ENCODE assay signal across 37 cellular contexts in genomic region chr2:215479121-215479520, GRCh38. TPM values are rescaled to one million over a fixed set of nuclear protein-coding genes. Genes with fewer than 3 reads are reported as not detected.
"Had no signal": no experiment of that assay in that cellular context is flagged by ENCODE, and none has a peak within 500 bp of the region (broad histone marks: within the 10 kb centered on the region; RNA-seq: fewer than 3 reads in every experiment).

No MANE protein-coding gene starts in this region.

- H3K27ac ChIP-seq: adrenal gland, gastrocnemius medialis, heart right ventricle, hepatocyte, WERI-Rb-1 had no signal

- DNase-seq: activated B cell treated with CpG ODN at 0.5 μM for 24 hours; activated CD4-positive, alpha-beta T cell treated with anti-CD3 and anti-CD28 coated beads for 48 hours; activated CD4-positive, alpha-beta T cell treated with anti-CD3 and anti-CD28 coated beads, Interleukin-2, amount 50 U/mL, for 1 hour; activated CD4-positive, alpha-beta T cell treated with anti-CD3 and anti-CD28 coated beads, Interleukin-2, amount 50 U/mL, for 48 hours; activated CD8-positive, alpha-beta memory T cell treated with anti-CD3 and anti-CD28 coated beads for 24 hours; activated CD8-positive, alpha-beta T cell treated with anti-CD3 and anti-CD28 coated beads for 36 hours; activated effector memory CD4-positive, alpha-beta T cell treated with Interleukin-2 at 50 U/mL for 16 hours; activated gamma-delta T cell treated with Interleukin-2 at 50 U/mL for 16 hours; activated naive CD4-positive, alpha-beta T cell treated with Interleukin-2 at 50 U/mL for 16 hours; activated naive CD8-positive, alpha-beta T cell treated with anti-CD3 and anti-CD28 coated beads for 36 hours; activated naive CD8-positive, alpha-beta T cell treated with anti-CD3 and anti-CD28 coated beads, Interleukin-2, amount 50 U/mL, for 24 hours; activated T-cell treated with anti-CD3 and anti-CD28 coated beads, Interleukin-2, amount 50 U/mL, for 4 hours; adrenal gland; amygdala; aorta; caudate nucleus; cortex of kidney; effector CD4-positive, alpha-beta T cell; effector memory CD8-positive, alpha-beta T cell; foreskin fibroblast; gastrocnemius medialis; glutamatergic neuron; heart right ventricle; T-helper 1 cell; T-helper 17 cell; T1000; WERI-Rb-1 had no signal

- H2AFZ ChIP-seq: hepatocyte had no signal

- H3K9me3 ChIP-seq: adrenal gland, gastrocnemius medialis, heart right ventricle had no signal

- H3K79me2 ChIP-seq: hepatocyte had no signal

- H3K27me3 Mint-ChIP-seq: brain had no signal

- H3K36me3 Mint-ChIP-seq: activated naive CD4-positive, alpha-beta T cell treated with anti-CD3 and anti-CD28 coated beads, Interleukin-2, amount 50 U/mL, for 24 hours; activated naive CD8-positive, alpha-beta T cell treated with anti-CD3 and anti-CD28 coated beads for 36 hours; brain had no signal

- H3K27me3 ChIP-seq: adrenal gland, gastrocnemius medialis, heart right ventricle, hepatocyte had no signal

- H3K4me2 ChIP-seq: hepatocyte had no signal

- FAIRE-seq: colon, endometrium, endothelial cell of umbilical vein had no signal

- H3K4me1 Mint-ChIP-seq: activated B cell treated with CpG ODN at 0.5 μM for 24 hours; activated naive CD4-positive, alpha-beta T cell treated with anti-CD3 and anti-CD28 coated beads, Interleukin-2, amount 50 U/mL, for 24 hours; activated naive CD8-positive, alpha-beta T cell treated with anti-CD3 and anti-CD28 coated beads for 36 hours; activated naive CD8-positive, alpha-beta T cell treated with anti-CD3 and anti-CD28 coated beads, Interleukin-2, amount 50 U/mL, for 24 hours; activated T-helper 17 cell treated with anti-CD3 and anti-CD28 coated beads, Interleukin-2, amount 50 U/mL, for 72 hours; T-helper 17 cell had no signal

- H3K36me3 ChIP-seq: adrenal gland, gastrocnemius medialis, heart right ventricle, WERI-Rb-1 had no signal

- H3K9me3 Mint-ChIP-seq: activated B cell treated with CpG ODN at 0.5 μM for 24 hours; activated CD8-positive, alpha-beta T cell treated with anti-CD3 and anti-CD28 coated beads for 36 hours; activated naive CD4-positive, alpha-beta T cell treated with anti-CD3 and anti-CD28 coated beads, Interleukin-2, amount 50 U/mL, for 24 hours; activated naive CD8-positive, alpha-beta T cell treated with anti-CD3 and anti-CD28 coated beads for 36 hours; activated naive CD8-positive, alpha-beta T cell treated with anti-CD3 and anti-CD28 coated beads, Interleukin-2, amount 50 U/mL, for 24 hours; activated T-cell treated with anti-CD3 and anti-CD28 coated beads, Interleukin-2, amount 50 U/mL, for 4 hours; activated T-helper 17 cell treated with anti-CD3 and anti-CD28 coated beads, Interleukin-2, amount 50 U/mL, for 72 hours; brain; effector memory CD8-positive, alpha-beta T cell; T-helper 2 cell treated with Interferon-gamma antibody and Interleukin-4, amounts not matched to agents 5 μg/mL and 100 μg/mL, for 36 hours had no signal

- H3K4me3 ChIP-seq: adrenal gland, gastrocnemius medialis, heart right ventricle, hepatocyte had no signal

- H3K4me3 Mint-ChIP-seq: activated B cell treated with CpG ODN at 0.5 μM for 24 hours; activated CD8-positive, alpha-beta T cell treated with anti-CD3 and anti-CD28 coated beads for 36 hours; activated naive CD4-positive, alpha-beta T cell treated with anti-CD3 and anti-CD28 coated beads, Interleukin-2, amount 50 U/mL, for 24 hours; activated naive CD8-positive, alpha-beta T cell treated with anti-CD3 and anti-CD28 coated beads for 36 hours; activated naive CD8-positive, alpha-beta T cell treated with anti-CD3 and anti-CD28 coated beads, Interleukin-2, amount 50 U/mL, for 24 hours; activated T-cell treated with anti-CD3 and anti-CD28 coated beads, Interleukin-2, amount 50 U/mL, for 4 hours; activated T-helper 17 cell treated with anti-CD3 and anti-CD28 coated beads, Interleukin-2, amount 50 U/mL, for 72 hours; brain; effector memory CD8-positive, alpha-beta T cell; T-helper 17 cell; T-helper 2 cell treated with Interferon-gamma antibody and Interleukin-4, amounts not matched to agents 5 μg/mL and 100 μg/mL, for 36 hours had no signal

- H3K27ac Mint-ChIP-seq: activated B cell treated with CpG ODN at 0.5 μM for 24 hours; activated CD8-positive, alpha-beta T cell treated with anti-CD3 and anti-CD28 coated beads for 36 hours; activated naive CD4-positive, alpha-beta T cell treated with anti-CD3 and anti-CD28 coated beads, Interleukin-2, amount 50 U/mL, for 24 hours; activated naive CD8-positive, alpha-beta T cell treated with anti-CD3 and anti-CD28 coated beads for 36 hours; activated naive CD8-positive, alpha-beta T cell treated with anti-CD3 and anti-CD28 coated beads, Interleukin-2, amount 50 U/mL, for 24 hours; activated T-helper 17 cell treated with anti-CD3 and anti-CD28 coated beads, Interleukin-2, amount 50 U/mL, for 72 hours; brain; effector memory CD8-positive, alpha-beta T cell; T-helper 17 cell; T-helper 2 cell treated with Interferon-gamma antibody and Interleukin-4, amounts not matched to agents 5 μg/mL and 100 μg/mL, for 36 hours had no signal

- H3K4me1 ChIP-seq: adrenal gland, gastrocnemius medialis, heart right ventricle had no signal

- ATAC-seq: activated CD4-positive, CD25-positive, alpha-beta regulatory T cell treated with anti-CD3 and anti-CD28 coated beads, Interleukin-2, amount 50 U/mL, for 24 hours; activated CD8-positive, alpha-beta T cell treated with anti-CD3 and anti-CD28 coated beads for 36 hours; activated naive CD8-positive, alpha-beta T cell treated with anti-CD3 and anti-CD28 coated beads, Interleukin-2, amount 50 U/mL, for 24 hours; activated T-cell treated with anti-CD3 and anti-CD28 coated beads, Interleukin-2, amount 50 U/mL, for 4 hours; activated T-helper 17 cell treated with anti-CD3 and anti-CD28 coated beads, Interleukin-2, amount 50 U/mL, for 72 hours; effector memory CD8-positive, alpha-beta T cell; esophagus mucosa; gastrocnemius medialis; heart right ventricle; T-helper 17 cell had no signal

RNA-seq across cellular contexts. Expression of gene FN1, which starts 43.3 kb away (rescaled TPM):
- total RNA-seq: activated B cell treated with CpG ODN at 0.5 μM for 24 hours had no signal
